ENCODE assay signal across 28 cellular contexts in genomic region chr7:851204-851603, GRCh38.
"Had no signal": no experiment of that assay in that cellular context is flagged by ENCODE, and none has a peak within 500 bp of the region (broad histone marks: within the 10 kb centered on the region; RNA-seq: fewer than 3 reads in every experiment).

No MANE protein-coding gene starts in this region.

- H3K27me3 ChIP-seq: adrenal gland, body of pancreas, cardiac muscle cell, esophagus muscularis mucosa, foreskin keratinocyte, gastrocnemius medialis had no signal

- H3K9me3 ChIP-seq: adrenal gland, body of pancreas, esophagus muscularis mucosa, gastrocnemius medialis had no signal

- H3K27ac ChIP-seq: adrenal gland, body of pancreas, cardiac muscle cell, esophagus muscularis mucosa, foreskin keratinocyte, gastrocnemius medialis had no signal

- H3K4me1 ChIP-seq: adrenal gland, body of pancreas, foreskin keratinocyte had no signal

- ATAC-seq: activated CD4-positive, alpha-beta T cell treated with anti-CD3 and anti-CD28 coated beads for 36 hours; activated CD8-positive, alpha-beta memory T cell treated with anti-CD3 and anti-CD28 coated beads, Interleukin-2, amount 10 ng/mL, durations not matched to agents 7 days and 5 days; activated CD8-positive, alpha-beta T cell treated with anti-CD3 and anti-CD28 coated beads, Interleukin-2, amount 10 ng/mL, durations not matched to agents 7 days and 5 days; activated naive CD8-positive, alpha-beta T cell treated with anti-CD3 and anti-CD28 coated beads, Interleukin-2, amount 50 U/mL, for 24 hours; body of pancreas; effector memory CD8-positive, alpha-beta T cell; foreskin keratinocyte; gastrocnemius medialis had no signal

- DNase-seq: activated CD4-positive, alpha-beta memory T cell treated with anti-CD3 and anti-CD28 coated beads for 36 hours; activated CD4-positive, alpha-beta T cell treated with anti-CD3 and anti-CD28 coated beads for 36 hours; activated CD4-positive, alpha-beta T cell treated with anti-CD3 and anti-CD28 coated beads, Interleukin-2, amount 10 ng/mL, durations not matched to agents 24 days and 14 days; activated CD4-positive, CD25-positive, alpha-beta regulatory T cell; activated CD4-positive, CD25-positive, alpha-beta regulatory T cell treated with anti-CD3 and anti-CD28 coated beads, Interleukin-2, amount 50 U/mL, for 72 hours; activated CD8-positive, alpha-beta memory T cell treated with anti-CD3 and anti-CD28 coated beads, Interleukin-2, amount 10 ng/mL, durations not matched to agents 7 days and 5 days; activated CD8-positive, alpha-beta memory T cell treated with anti-CD3 and anti-CD28 coated beads, Interleukin-2, amount 50 U/mL, for 4 hours; activated CD8-positive, alpha-beta T cell treated with anti-CD3 and anti-CD28 coated beads, Interleukin-2, amount 10 ng/mL, durations not matched to agents 7 days and 5 days; activated effector memory CD4-positive, alpha-beta T cell treated with anti-CD3 and anti-CD28 coated beads, Interleukin-2, amount 50 U/mL, for 16 hours; activated naive CD4-positive, alpha-beta T cell treated with anti-CD3 and anti-CD28 coated beads for 36 hours; activated naive CD8-positive, alpha-beta T cell treated with anti-CD3 and anti-CD28 coated beads for 36 hours; activated naive CD8-positive, alpha-beta T cell treated with anti-CD3 and anti-CD28 coated beads, Interleukin-2, amount 50 U/mL, for 24 hours; activated T-cell treated with anti-CD3 and anti-CD28 coated beads, Interleukin-2, amount 50 U/mL, for 1 hour; activated T-cell treated with anti-CD3 and anti-CD28 coated beads, Interleukin-2, amount 50 U/mL, for 48 hours; adrenal gland; amygdala; aorta; body of pancreas; cortex of kidney; dermis blood vessel endothelial cell; effector CD4-positive, alpha-beta T cell; effector memory CD8-positive, alpha-beta T cell; erythroblast; foreskin keratinocyte; gastrocnemius medialis; T-helper 2 cell had no signal

- H3K4me3 ChIP-seq: adrenal gland, body of pancreas, cardiac muscle cell, esophagus muscularis mucosa, gastrocnemius medialis had no signal
